ENCODE assay signal across 1 cellular context in genomic region chr10:31836569-31837406, GRCh38.
TF ChIP-seq lines count a peak whose summit lies in the region.

No MANE protein-coding gene starts in this region.

TF ChIP-seq in GM12878, 131 proteins besides CTCF, POLR2A, EP300 and RAD21 (continued from another document):
- no peak for TF ChIP-seq PRDM15 (CRISPR knock-in tag; IDR thresholded peaks at IDR 0.05)
- no peak for TF ChIP-seq ZNF384 (IDR thresholded peaks at IDR 0.05; ENCODE audit: borderline replicate concordance, low read depth, low read length)
- no peak for TF ChIP-seq RAD51 (IDR thresholded peaks at IDR 0.05)
- TF ChIP-seq GABPA (IDR thresholded peaks at IDR 0.05; ENCODE audit: low read depth): no peak
- no peak for TF ChIP-seq PBX3 (IDR thresholded peaks at IDR 0.05; ENCODE audit: insufficient replicate concordance, low read depth, low read length)
- TF ChIP-seq YY1 (IDR thresholded peaks at IDR 0.05; ENCODE audit: low read depth, low read length): peak; percentile 65; the same call in 1 of the 2 replicates
- no peak for TF ChIP-seq JUNB (IDR thresholded peaks at IDR 0.05)
- TF ChIP-seq YBX1 (IDR thresholded peaks at IDR 0.05): no peak
